1 cellular context compared by ENCODE assay signal in genomic region chr19:963401-964022, GRCh38.
TF ChIP-seq lines count a peak whose summit lies in the region.

No MANE protein-coding gene starts in this region.

TF ChIP-seq in GM23338, 12 proteins besides CTCF, POLR2A, EP300 and RAD21:
- TF ChIP-seq ZNF462 (CRISPR knock-in tag; IDR thresholded peaks at IDR 0.05): no peak
- TF ChIP-seq REST (IDR thresholded peaks at IDR 0.05; ENCODE audit: unreplicated experiment): no peak
- TF ChIP-seq ZNF331 (CRISPR knock-in tag; IDR thresholded peaks at IDR 0.05; ENCODE audit: low read depth): no peak
- no peak for TF ChIP-seq NANOG (IDR thresholded peaks at IDR 0.05; ENCODE audit: borderline replicate concordance)
- TF ChIP-seq EZH2 (IDR thresholded peaks at IDR 0.05; ENCODE audit: low read depth, unreplicated experiment): no peak
- TF ChIP-seq JUNB (IDR thresholded peaks at IDR 0.05; ENCODE audit: unreplicated experiment): no peak
- no peak for TF ChIP-seq EZH2phosphoT487 (IDR thresholded peaks at IDR 0.05; ENCODE audit: unreplicated experiment)
